ENCODE assay signal across 20 cellular contexts in the genomic region with DNA sequence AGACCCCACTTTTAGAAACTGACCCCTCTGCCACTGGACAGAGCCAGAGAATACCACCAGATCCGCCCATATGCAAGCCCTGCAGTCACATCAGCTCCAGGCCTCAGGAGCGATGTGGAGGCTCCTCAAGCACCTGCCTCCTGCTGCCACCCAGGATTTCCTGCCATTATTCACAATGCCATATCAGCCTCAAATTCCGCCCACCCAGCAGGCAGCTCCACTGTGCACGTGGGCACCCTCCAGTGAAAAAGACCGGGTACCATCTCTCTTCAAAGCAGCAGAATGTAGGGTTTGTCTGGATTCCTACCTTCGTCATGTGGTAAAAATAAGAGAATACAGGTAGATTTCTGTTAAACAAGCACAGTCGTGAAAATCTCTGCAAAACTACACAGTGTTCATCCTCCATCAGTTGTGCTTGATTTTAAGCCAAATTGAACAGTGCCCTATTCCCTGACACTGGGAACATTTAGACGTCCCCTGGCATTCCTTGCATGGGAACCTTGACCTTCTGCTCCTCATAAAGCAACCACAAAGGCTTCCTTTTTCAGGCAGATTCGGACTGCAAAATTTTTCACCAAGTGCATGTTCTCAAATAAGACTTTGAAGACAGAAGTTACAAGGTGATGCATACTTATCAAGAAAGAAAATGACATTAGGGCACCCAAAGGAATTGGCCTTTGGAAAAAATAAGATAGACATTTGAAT. TPM values are rescaled to one million over a fixed set of nuclear protein-coding genes. Genes with fewer than 3 reads are reported as not detected.
"Had no signal": no experiment of that assay in that cellular context is flagged by ENCODE, and none has a peak within 500 bp of the region (broad histone marks: within the 10 kb centered on the region; RNA-seq: fewer than 3 reads in every experiment).

No MANE protein-coding gene starts in this region.

- H3K4me1 Mint-ChIP-seq: activated B cell treated with CpG ODN at 0.5 μM for 24 hours; naive B cell; stimulated activated memory B cell treated with anti-CD40 and anti-IgM and Interleukin-4, amounts not matched to agents 10 μg/mL and 1 μg/mL and 100 μg/mL, for 72 hours had no signal

- H3K4me3 ChIP-seq: pancreas had no signal

- H3K9me3 ChIP-seq: pancreas had no signal

- ATAC-seq: activated CD8-positive, alpha-beta T cell treated with anti-CD3 and anti-CD28 coated beads, Interleukin-2, amount 10 ng/mL, durations not matched to agents 7 days and 5 days; activated T-cell treated with anti-CD3 and anti-CD28 coated beads, Interleukin-2, amount 50 U/mL, for 72 hours; effector memory CD8-positive, alpha-beta T cell; left cardiac atrium; pancreas; stimulated activated memory B cell treated with anti-CD40 and anti-IgM and Interleukin-4, amounts not matched to agents 10 μg/mL and 1 μg/mL and 100 μg/mL, for 72 hours had no signal

- H3K27ac Mint-ChIP-seq: activated B cell treated with CpG ODN at 0.5 μM for 24 hours; activated CD4-positive, alpha-beta T cell treated with anti-CD3 and anti-CD28 coated beads, Interleukin-2, amount 10 ng/mL, durations not matched to agents 24 days and 14 days; activated CD8-positive, alpha-beta T cell treated with anti-CD3 and anti-CD28 coated beads, Interleukin-2, amount 10 ng/mL, durations not matched to agents 7 days and 5 days; activated naive CD8-positive, alpha-beta T cell; activated T-cell treated with anti-CD3 and anti-CD28 coated beads, Interleukin-2, amount 50 U/mL, for 72 hours; effector memory CD8-positive, alpha-beta T cell; stimulated activated memory B cell treated with anti-CD40 and anti-IgM and Interleukin-4, amounts not matched to agents 10 μg/mL and 1 μg/mL and 100 μg/mL, for 72 hours; type B pancreatic cell had no signal

- H3K27ac ChIP-seq: epithelial cell of prostate, pancreas had no signal

- DNase-seq: activated B cell treated with CpG ODN at 0.5 μM for 24 hours; activated CD4-positive, alpha-beta T cell treated with anti-CD3 and anti-CD28 coated beads, Interleukin-2, amount 10 ng/mL, durations not matched to agents 24 days and 14 days; activated CD8-positive, alpha-beta memory T cell treated with anti-CD3 and anti-CD28 coated beads, Interleukin-2, amount 50 U/mL, for 4 hours; activated CD8-positive, alpha-beta T cell treated with anti-CD3 and anti-CD28 coated beads, Interleukin-2, amount 10 ng/mL, durations not matched to agents 7 days and 5 days; activated gamma-delta T cell; activated T-cell treated with anti-CD3 and anti-CD28 coated beads, Interleukin-2, amount 50 U/mL, for 72 hours; amygdala; effector memory CD8-positive, alpha-beta T cell; foreskin melanocyte; left cardiac atrium; midbrain; naive B cell; pancreas; stimulated activated CD4-positive, alpha-beta T cell treated with anti-CD3 and anti-CD28 coated beads, Interleukin-2, amount 100 ng/mL, for 48 hours; T-helper 2 cell had no signal

- H3K27me3 ChIP-seq: pancreas had no signal

- H3K4me3 Mint-ChIP-seq: activated B cell treated with CpG ODN at 0.5 μM for 24 hours; activated CD4-positive, alpha-beta T cell treated with anti-CD3 and anti-CD28 coated beads, Interleukin-2, amount 10 ng/mL, durations not matched to agents 24 days and 14 days; activated CD8-positive, alpha-beta T cell treated with anti-CD3 and anti-CD28 coated beads, Interleukin-2, amount 10 ng/mL, durations not matched to agents 7 days and 5 days; activated naive CD8-positive, alpha-beta T cell; activated T-cell treated with anti-CD3 and anti-CD28 coated beads, Interleukin-2, amount 50 U/mL, for 72 hours; brain; effector memory CD8-positive, alpha-beta T cell; stimulated activated memory B cell treated with anti-CD40 and anti-IgM and Interleukin-4, amounts not matched to agents 10 μg/mL and 1 μg/mL and 100 μg/mL, for 72 hours; type B pancreatic cell had no signal

- H3K27me3 Mint-ChIP-seq: activated naive CD8-positive, alpha-beta T cell; brain had no signal

- H3K9me3 Mint-ChIP-seq: activated B cell treated with CpG ODN at 0.5 μM for 24 hours; activated CD4-positive, alpha-beta T cell treated with anti-CD3 and anti-CD28 coated beads, Interleukin-2, amount 10 ng/mL, durations not matched to agents 24 days and 14 days; activated T-cell treated with anti-CD3 and anti-CD28 coated beads, Interleukin-2, amount 50 U/mL, for 72 hours; brain; effector memory CD8-positive, alpha-beta T cell; naive B cell; stimulated activated memory B cell treated with anti-CD40 and anti-IgM and Interleukin-4, amounts not matched to agents 10 μg/mL and 1 μg/mL and 100 μg/mL, for 72 hours; type B pancreatic cell had no signal

- H3K36me3 Mint-ChIP-seq: activated naive CD8-positive, alpha-beta T cell; naive B cell; stimulated activated memory B cell treated with anti-CD40 and anti-IgM and Interleukin-4, amounts not matched to agents 10 μg/mL and 1 μg/mL and 100 μg/mL, for 72 hours had no signal

- H3K36me3 ChIP-seq: pancreas had no signal

RNA-seq across cellular contexts. Expression of a gene that starts 56.4 kb away (rescaled TPM):
- total RNA-seq: activated B cell treated with CpG ODN at 0.5 μM for 24 hours; activated CD8-positive, alpha-beta T cell treated with anti-CD3 and anti-CD28 coated beads, Interleukin-2, amount 10 ng/mL, durations not matched to agents 7 days and 5 days had no signal
